ENCODE assay signal across 14 cellular contexts in the genomic region with DNA sequence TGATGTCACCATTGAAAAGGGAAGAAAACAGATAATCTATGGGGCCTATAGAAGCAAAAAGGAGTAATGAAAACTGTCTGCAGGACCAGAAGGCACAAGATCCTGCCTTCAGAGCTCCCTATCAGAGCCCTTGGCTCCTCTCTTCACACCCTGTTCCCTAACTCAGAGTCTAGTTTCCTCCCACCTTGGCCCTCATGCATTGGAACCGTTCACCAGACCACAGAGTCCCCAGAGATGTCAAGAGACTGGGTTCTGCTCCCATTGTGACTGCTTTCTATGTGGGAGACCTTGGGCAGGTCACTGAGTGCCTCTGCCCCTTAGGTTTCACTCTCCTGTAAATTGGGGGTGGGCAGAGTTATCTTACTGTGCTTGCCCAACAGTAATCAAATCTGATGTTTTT.
DNase-seq lines count a peak whose midpoint lies in the region; ATAC-seq and TF ChIP-seq lines count a peak whose summit lies in the region.
"Had no signal": no experiment of that assay in that cellular context is flagged by ENCODE, and none has a peak within 500 bp of the region (broad histone marks: within the 10 kb centered on the region; RNA-seq: fewer than 3 reads in every experiment).

No MANE protein-coding gene starts in this region.

- H3K4me1 Mint-ChIP-seq in stimulated activated memory B cell treated with anti-CD40 and anti-IgM and Interleukin-4, amounts not matched to agents 10 μg/mL and 1 μg/mL and 100 μg/mL, for 72 hours = peaks cover 14% of the 10 kb centered on the region
- no peaks in the 10 kb centered on the region for H3K4me1 Mint-ChIP-seq in T-cell

- H3K36me3 ChIP-seq in hepatocyte (replicated peaks; ENCODE audit: insufficient read depth, low read depth) = no peaks in the 10 kb centered on the region
- H3K36me3 ChIP-seq: gastrocnemius medialis had no signal

- no peak overlapping the region for H3K4me2 ChIP-seq in hepatocyte

- WGBS in hepatocyte (ENCODE audit: low lambda C conversion rate, missing lambda C conversion rate) = 47% methylated on average over 1 of the region's 1 CpG

- H2AFZ ChIP-seq in hepatocyte = no peak overlapping the region
- H2AFZ ChIP-seq: GM23248 had no signal

- CTCF ChIA-PET in T-cell (lab: Charles Lee) = no interaction called here

- H3K9me2 ChIP-seq in hepatocyte (replicated peaks; ENCODE audit: insufficient read depth) = no peaks in the 10 kb centered on the region

- no peaks in the 10 kb centered on the region for H3K27me3 Mint-ChIP-seq in stimulated activated memory B cell treated with anti-CD40 and anti-IgM and Interleukin-4, amounts not matched to agents 10 μg/mL and 1 μg/mL and 100 μg/mL, for 72 hours
- no peaks in the 10 kb centered on the region for H3K27me3 Mint-ChIP-seq in T-cell

- ATAC-seq in GM18502 (IDR thresholded peaks at IDR 0.05; ENCODE audit: poor library complexity, unreplicated experiment) (peak; percentile 65), GM21360 (IDR thresholded peaks at IDR 0.05; ENCODE audit: unreplicated experiment) (peak; percentile 68), HG03442 (IDR thresholded peaks at IDR 0.05; ENCODE audit: unreplicated experiment) (peak; percentile 77), T-cell (replicated peaks in 1 of 4) (no peak)
- no peak for ATAC-seq in stimulated activated memory B cell treated with anti-CD40 and anti-IgM and Interleukin-4, amounts not matched to agents 10 μg/mL and 1 μg/mL and 100 μg/mL, for 72 hours
- ATAC-seq: gastrocnemius medialis had no signal

- H3K27ac Mint-ChIP-seq in stimulated activated memory B cell treated with anti-CD40 and anti-IgM and Interleukin-4, amounts not matched to agents 10 μg/mL and 1 μg/mL and 100 μg/mL, for 72 hours = no peak overlapping the region
- no peak overlapping the region for H3K27ac Mint-ChIP-seq in T-cell
- H3K27ac Mint-ChIP-seq: nephron progenitor cell had no signal

- H3K4me3 Mint-ChIP-seq in stimulated activated memory B cell treated with anti-CD40 and anti-IgM and Interleukin-4, amounts not matched to agents 10 μg/mL and 1 μg/mL and 100 μg/mL, for 72 hours = no peak overlapping the region
- H3K4me3 Mint-ChIP-seq in T-cell = no peak overlapping the region
- H3K4me3 Mint-ChIP-seq: nephron progenitor cell had no signal

- H3K27me3 ChIP-seq in hepatocyte = no peaks in the 10 kb centered on the region
- H3K27me3 ChIP-seq: gastrocnemius medialis had no signal

- DNase-seq in hepatocyte (ENCODE audit: low spot score) = no peak
- no peak for DNase-seq in iPS-NIHi11 (ENCODE audit: low spot score)
- no peak for DNase-seq in T-cell
- DNase-seq: activated CD4-positive, CD25-positive, alpha-beta regulatory T cell treated with anti-CD3 and anti-CD28 coated beads, Interleukin-2, amount 50 U/mL, for 72 hours; gastrocnemius medialis; left colon; nephron progenitor cell; substantia nigra; SW 1271 had no signal

- H3K36me3 Mint-ChIP-seq in stimulated activated memory B cell treated with anti-CD40 and anti-IgM and Interleukin-4, amounts not matched to agents 10 μg/mL and 1 μg/mL and 100 μg/mL, for 72 hours = peaks cover 32% of the 10 kb centered on the region
- peaks cover 42% of the 10 kb centered on the region for H3K36me3 Mint-ChIP-seq in T-cell

- peaks cover 18% of the 10 kb centered on the region for H3K4me1 ChIP-seq in hepatocyte (ENCODE audit: insufficient read depth)

- no peaks in the 10 kb centered on the region for H3K79me2 ChIP-seq in hepatocyte

- no peaks in the 10 kb centered on the region for H4K20me1 ChIP-seq in hepatocyte (ENCODE audit: insufficient read depth, poor library complexity, severe bottlenecking)

- TF ChIP-seq CTCF in hepatocyte (IDR thresholded peaks at IDR 0.05; ENCODE audit: poor library complexity) = no peak

- no peak overlapping the region for H3K4me3 ChIP-seq in hepatocyte
- H3K4me3 ChIP-seq: gastrocnemius medialis, GM23248 had no signal

- peaks cover 2% of the 10 kb centered on the region for H3K9me3 Mint-ChIP-seq in stimulated activated memory B cell treated with anti-CD40 and anti-IgM and Interleukin-4, amounts not matched to agents 10 μg/mL and 1 μg/mL and 100 μg/mL, for 72 hours
- H3K9me3 Mint-ChIP-seq in T-cell = no peaks in the 10 kb centered on the region
- H3K9me3 Mint-ChIP-seq: nephron progenitor cell had no signal

- POLR2A ChIA-PET in T-cell (lab: Charles Lee) = no interaction called here

- H3K9me3 ChIP-seq in hepatocyte (ENCODE audit: low read depth) = no peaks in the 10 kb centered on the region
- H3K9me3 ChIP-seq: gastrocnemius medialis had no signal

- H3K27ac ChIP-seq in hepatocyte = peak overlapping the region; percentile 3
- H3K27ac ChIP-seq: gastrocnemius medialis, GM23248 had no signal

Comparison
In these comparisons a context has a peak if more than half of its experiments do, and no peak if none do; other contexts are left out.
1. ATAC-seq: peak in GM18502 (single experiment), GM21360 (single experiment) and HG03442 (single experiment); none in stimulated activated memory B cell treated with anti-CD40 and anti-IgM and Interleukin-4, amounts not matched to agents 10 μg/mL and 1 μg/mL and 100 μg/mL, for 72 hours (single experiment) and T-cell (0 of 4).